ENCODE assay signal across 7 cellular contexts in genomic region chr7:117203205-117203604, GRCh38.
"Had no signal": no experiment of that assay in that cellular context is flagged by ENCODE, and none has a peak within 500 bp of the region (broad histone marks: within the 10 kb centered on the region; RNA-seq: fewer than 3 reads in every experiment).

No MANE protein-coding gene starts in this region.

- H3K9me3 ChIP-seq: HAP-1 had no signal

- H3K27me3 Mint-ChIP-seq: IgD-negative memory B cell had no signal

- H2AFZ ChIP-seq: GM23248 had no signal

- H3K27ac ChIP-seq: GM23248 had no signal

- H3K9me3 Mint-ChIP-seq: HFFc6, IgD-negative memory B cell had no signal

- H3K4me3 Mint-ChIP-seq: HFFc6, IgD-negative memory B cell had no signal

- H3K27ac Mint-ChIP-seq: HFFc6, IgD-negative memory B cell had no signal

- H3K36me3 ChIP-seq: HAP-1 had no signal

- H3K9ac ChIP-seq: GM23248 had no signal

- ATAC-seq: HCT116 had no signal

- H3K4me3 ChIP-seq: GM23248, HAP-1 had no signal

- DNase-seq: GOT3, H7 had no signal

- H3K4me1 Mint-ChIP-seq: IgD-negative memory B cell had no signal
